Comparison of ENCODE assay signal across 8 cellular contexts in genomic region chr18:3281456-3282400, GRCh38. TPM values are rescaled to one million over a fixed set of nuclear protein-coding genes. Genes with fewer than 3 reads are reported as not detected.
DNase-seq lines count a peak whose midpoint lies in the region; ATAC-seq and TF ChIP-seq lines count a peak whose summit lies in the region.

No MANE protein-coding gene starts in this region.

- DNase-seq in EH (ENCODE audit: low read depth) (peak; percentile 83), NCI-H345 treated with DMSO at 0.1 percent for 48 hours (lab: John Stamatoyannopoulos, UW; ENCODE audit: unreplicated experiment) (peak; percentile 52), ascending aorta (ENCODE audit: low spot score in 2 of 2) (no peak), right cardiac atrium (no peak), gastrocnemius medialis (no peak)
- no peak for DNase-seq in stimulated activated CD4-positive, alpha-beta T cell treated with anti-CD3 and anti-CD28 coated beads, Interleukin-1b, Interleukin-23, amount 100 ng/mL, for 48 hours

- H3K36me3 ChIP-seq in ascending aorta (peaks cover 16 to 27% of the 10 kb centered on the region in 2 donors), gastrocnemius medialis (peaks cover 0 to 18% of the 10 kb centered on the region in 2 donors)

- TF ChIP-seq CTCF in ascending aorta (IDR thresholded peaks at IDR 0.05) (peak; percentile 54 to 71 (median 69)), gastrocnemius medialis (IDR thresholded peaks at IDR 0.05 in 4 of 5, conservative IDR thresholded peaks at IDR 0.05 in 1 of 5) (peak; percentile 68 to 87 (median 70))

- no peaks in the 10 kb centered on the region for H3K27me3 ChIP-seq in ascending aorta
- H3K27me3 ChIP-seq in right cardiac atrium (ENCODE audit: control insufficient read depth, insufficient read depth), result no peaks in the 10 kb centered on the region
- no peaks in the 10 kb centered on the region for H3K27me3 ChIP-seq in gastrocnemius medialis

- peak; percentile 31 for ATAC-seq in HG02870 (IDR thresholded peaks at IDR 0.05; ENCODE audit: unreplicated experiment)
- ATAC-seq in right cardiac atrium, result peak; percentile 84 to 85
- peak; percentile 75 to 82 for ATAC-seq in gastrocnemius medialis
- no peak for ATAC-seq in HG03439 (IDR thresholded peaks at IDR 0.05; ENCODE audit: unreplicated experiment)

- no peak for TF ChIP-seq POLR2A in gastrocnemius medialis (IDR thresholded peaks at IDR 0.05)

- no peak overlapping the region for H3K27ac ChIP-seq in ascending aorta
- H3K27ac ChIP-seq in right cardiac atrium (ENCODE audit: low read length), result no peak overlapping the region
- H3K27ac ChIP-seq in gastrocnemius medialis, result no peak overlapping the region

- H3K4me3 ChIP-seq in ascending aorta (no peak overlapping the region), right cardiac atrium (ENCODE audit: low read length) (no peak overlapping the region), gastrocnemius medialis (no peak overlapping the region)

- in situ Hi-C loops in gastrocnemius medialis (cut with MboI; ENCODE audit: low sequenced_read_pairs in 4 of 4), result loop anchor here (5.0 to 10.0 kb wide), 5 partner anchors 163 to 386 kb away; partner anchors contain the start of gene TGIF1 (in 2 of the 4)

- H3K4me1 ChIP-seq in ascending aorta (peaks cover 0 to 3% of the 10 kb centered on the region in 2 donors), right cardiac atrium (ENCODE audit: control insufficient read depth, insufficient read depth, low read length) (peaks cover 2% of the 10 kb centered on the region), gastrocnemius medialis (peaks cover 9 to 10% of the 10 kb centered on the region in 2 donors)

- H3K9me3 ChIP-seq in ascending aorta (no peaks in the 10 kb centered on the region), right cardiac atrium (ENCODE audit: control insufficient read depth, low read length) (no peaks in the 10 kb centered on the region), gastrocnemius medialis (no peaks in the 10 kb centered on the region)

- 15% methylated on average over 2 of the region's 2 CpGs for WGBS in right cardiac atrium

- intact Hi-C loops in ascending aorta (cut with DNase I), result loop anchor here (1.0 to 10.0 kb wide), 5 partner anchors 171 to 716 kb away; partner anchors contain the start of gene TGIF1
- intact Hi-C loops in right cardiac atrium (cut with DNase I), result loop anchor here (1.0 to 10.0 kb wide), 8 partner anchors 171 to 386 kb away; partner anchors contain the start of gene TGIF1 (in 4 of the 4)
- intact Hi-C loops in gastrocnemius medialis (cut with DNase I; ENCODE audit: low total_unique reads), result loop anchor here (1.0 to 2.0 kb wide), 4 partner anchors 173 to 385 kb away; no protein-coding TSS in a partner anchor

RNA-seq across cellular contexts. Expression of gene MYL12B, which starts 19.8 kb away (rescaled TPM):
- total RNA-seq in ascending aorta (198 TPM), right cardiac atrium (100 to 1,000 TPM; 171 to 199 (median 174) TPM), gastrocnemius medialis (100 to 1,000 TPM; 100 to 293 (median 185) TPM)
- 343 TPM for polyA plus RNA-seq in right cardiac atrium

RNA-seq across cellular contexts. Expression of gene MYL12A, which starts 34.1 kb away (rescaled TPM):
- total RNA-seq in ascending aorta (421 TPM), right cardiac atrium (100 to 1,000 TPM; 493 to 926 (median 671) TPM), gastrocnemius medialis (1,000 to 10,000 TPM in 2 of 4 donors, 100 to 1,000 TPM in 2; 526 to 2,307 (median 1,474) TPM)
- polyA plus RNA-seq in right cardiac atrium, result 1,833 TPM

Comparison
In these comparisons a context has a peak if more than half of its experiments do, and no peak if none do; other contexts are left out.
1. DNase-seq: peak in EH (single experiment) and NCI-H345 treated with DMSO at 0.1 percent for 48 hours (single experiment); none in ascending aorta (0 of 2), right cardiac atrium (0 of 3), gastrocnemius medialis (0 of 2) and stimulated activated CD4-positive, alpha-beta T cell treated with anti-CD3 and anti-CD28 coated beads, Interleukin-1b, Interleukin-23, amount 100 ng/mL, for 48 hours (single experiment).